ENCODE assay signal across 8 cellular contexts in genomic region chr2:207166349-207167128, GRCh38. TPM values are rescaled to one million over a fixed set of nuclear protein-coding genes. Genes with fewer than 3 reads are reported as not detected.
DNase-seq lines count a peak whose midpoint lies in the region; TF ChIP-seq lines count a peak whose summit lies in the region.

No MANE protein-coding gene starts in this region.

- peaks cover 32% of the 10 kb centered on the region for H3K79me2 ChIP-seq in MM.1S (ENCODE audit: low read length)

- peak overlapping the region; percentile 95 for H3K9ac ChIP-seq in MM.1S (ENCODE audit: low read length)

- no peaks in the 10 kb centered on the region for H3K36me3 ChIP-seq in MM.1S (replicated peaks; ENCODE audit: insufficient read depth, low read length)
- no peaks in the 10 kb centered on the region for H3K36me3 ChIP-seq in right atrium auricular region
- H3K36me3 ChIP-seq in prostate gland = no peaks in the 10 kb centered on the region

- TF ChIP-seq POLR2A in prostate gland (IDR thresholded peaks at IDR 0.05) = peak; percentile 95

- TF ChIP-seq CTCF in GM12864 (IDR thresholded peaks at IDR 0.05; ENCODE audit: low read depth, low read length, missing control alignments) = no peak
- TF ChIP-seq CTCF in MM.1S (IDR thresholded peaks at IDR 0.05; ENCODE audit: low read length) = peak; percentile 33
- peak; percentile 15 to 60 for TF ChIP-seq CTCF in right atrium auricular region (IDR thresholded peaks at IDR 0.05)
- peak in 3 of 4 experiments; percentile 9 to 73 (median 61) for TF ChIP-seq CTCF in prostate gland (IDR thresholded peaks at IDR 0.05)

- DNase-seq in GM12864 (ENCODE audit: low read depth) (no peak), HCEC 1CT (peak; percentile 85), MM.1S (peak; percentile 70), T-helper 1 cell (peak; percentile 47 to 75 (median 63)), right atrium auricular region (ENCODE audit: low spot score) (peak; percentile 80), prostate gland (ENCODE audit: low spot score) (peak; percentile 67), GM19240 (ENCODE audit: insufficient read length, low spot score) (no peak)

- intact Hi-C loops in prostate gland (cut with DNase I) = loop anchor here (2.0 to 10.0 kb wide), 7 partner anchors 61 to 1012 kb away; partner anchors contain the start of genes EEF1B2, METTL21A and NDUFS1

- H3K27me3 ChIP-seq in MM.1S (replicated peaks; ENCODE audit: insufficient read depth, low read length) (no peaks in the 10 kb centered on the region), right atrium auricular region (no peaks in the 10 kb centered on the region), prostate gland (replicated peaks; ENCODE audit: insufficient read depth) (no peaks in the 10 kb centered on the region)

- peak overlapping the region; percentile 83 for H2AFZ ChIP-seq in MM.1S (ENCODE audit: low read length)

- H3K4me3 ChIP-seq in GM12864 (ENCODE audit: low read depth, low read length) (peak overlapping the region; percentile 69), MM.1S (ENCODE audit: low read length) (peak overlapping the region; percentile 80), right atrium auricular region (peak overlapping the region; percentile 83 to 85), prostate gland (peak overlapping the region; percentile 81 to 85)

- no peaks in the 10 kb centered on the region for H3K9me2 ChIP-seq in MM.1S (replicated peaks; ENCODE audit: insufficient read depth, low read length)

- H3K27ac ChIP-seq in MM.1S (ENCODE audit: low read length) (peak overlapping the region; percentile 94), angular gyrus (ENCODE audit: low read depth, low read length) (peak overlapping the region; percentile 100), right atrium auricular region (peak overlapping the region; percentile 100), prostate gland (peak overlapping the region; percentile 100)

- H3K9me3 ChIP-seq in MM.1S (replicated peaks; ENCODE audit: insufficient read depth, low read length) (no peaks in the 10 kb centered on the region), right atrium auricular region (no peaks in the 10 kb centered on the region), prostate gland (no peaks in the 10 kb centered on the region)

- H3K4me1 ChIP-seq in MM.1S (ENCODE audit: low read length) (peaks cover 12% of the 10 kb centered on the region; the same call in 1 of the 2 replicates), right atrium auricular region (peaks cover 0 to 27% of the 10 kb centered on the region in 2 donors), prostate gland (replicated peaks) (no peaks in the 10 kb centered on the region)

- WGBS in prostate gland = under 1% methylated on average over 70 of the region's 89 CpGs

- H3K4me2 ChIP-seq in MM.1S (ENCODE audit: low read depth, low read length) = peak overlapping the region; percentile 98

- H3F3A ChIP-seq in MM.1S (ENCODE audit: insufficient read depth, low read length) = peaks cover 9% of the 10 kb centered on the region; the same call in 1 of the 2 replicates

- H4K20me1 ChIP-seq in MM.1S (ENCODE audit: insufficient read depth, low read length) = no peaks in the 10 kb centered on the region

RNA-seq across cellular contexts. Expression of gene KLF7, which starts 0.8 kb away (rescaled TPM):
- total RNA-seq in right atrium auricular region = 10 to 100 TPM; 13.5 to 29.9 TPM
- total RNA-seq in prostate gland = 10 to 100 TPM; 10.2 to 23.9 TPM

Comparison
In these comparisons a context has a peak if more than half of its experiments do, and no peak if none do; other contexts are left out.
1. DNase-seq: peak in HCEC 1CT (single experiment), MM.1S (single experiment), T-helper 1 cell (5 of 5), right atrium auricular region (single experiment) and prostate gland (single experiment); none in GM12864 (single experiment) and GM19240 (single experiment).
2. Peak in every context shown above with its lines, with median percentiles within 50 percentile points of each other: H3K4me3 ChIP-seq and H3K27ac ChIP-seq.